Comparison of ENCODE assay signal across 16 cellular contexts in the genomic region with DNA sequence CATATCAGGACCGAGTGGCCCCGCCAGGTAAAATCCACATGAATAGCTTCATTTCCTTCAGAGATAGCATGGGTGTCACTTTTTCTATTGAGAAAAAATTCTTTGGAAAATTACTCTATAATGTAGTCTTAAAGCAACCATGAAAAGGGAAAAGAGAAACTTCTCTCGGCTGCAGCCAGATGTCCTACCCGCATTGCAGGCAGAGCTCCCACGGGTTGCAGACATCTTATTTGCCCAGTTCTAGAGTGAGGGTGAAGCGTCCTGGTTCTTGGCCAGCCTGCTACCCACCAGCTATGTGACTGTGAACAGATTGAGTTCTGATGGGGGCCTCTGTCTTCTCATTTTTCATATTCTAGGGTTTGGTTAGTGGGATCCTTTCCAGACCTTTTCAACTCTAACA. TPM values are rescaled to one million over a fixed set of nuclear protein-coding genes. Genes with fewer than 3 reads are reported as not detected.
DNase-seq lines count a peak whose midpoint lies in the region; ATAC-seq, FAIRE-seq and TF ChIP-seq lines count a peak whose summit lies in the region.
"Had no signal": no experiment of that assay in that cellular context is flagged by ENCODE, and none has a peak within 500 bp of the region (broad histone marks: within the 10 kb centered on the region; RNA-seq: fewer than 3 reads in every experiment).

No MANE protein-coding gene starts in this region.

- 72 to 85% methylated on average over 6 of the region's 6 CpGs for WGBS in lung, 2 donors
- WGBS in spleen, 5 donors, result 82 to 90% (median 87%) methylated on average over 6 of the region's 6 CpGs

- no peak for DNase-seq in OCI-LY7 (ENCODE audit: low spot score)
- no peak for DNase-seq in chondrocyte (ENCODE audit: low spot score)
- DNase-seq in lung (ENCODE audit: low spot score), result no peak
- DNase-seq in spleen, result no peak
- DNase-seq in NCI-H345 (lab: John Stamatoyannopoulos, UW), result no peak
- no peak for DNase-seq in COLO829 (ENCODE audit: low spot score)
- DNase-seq in GM12891 (ENCODE audit: insufficient read length, low spot score), result no peak
- DNase-seq in ecto neural progenitor cell (ENCODE audit: low spot score), result no peak
- DNase-seq: activated B cell treated with CpG ODN at 0.5 μM for 24 hours; activated CD8-positive, alpha-beta memory T cell treated with anti-CD3 and anti-CD28 coated beads, Interleukin-2, amount 10 ng/mL, durations not matched to agents 7 days and 5 days; activated naive CD4-positive, alpha-beta T cell treated with Interleukin-2 at 50 U/mL for 16 hours; CD4-positive, CD25-positive, alpha-beta regulatory T cell; NCI-H2171 treated with DMSO at 0.1 percent for 48 hours; stimulated activated naive B cell treated with anti-CD40 and anti-IgM and Interleukin-4, amounts not matched to agents 10 μg/mL and 1 μg/mL and 100 μg/mL, for 72 hours had no signal

- peak overlapping the region; percentile 94 for H3K27ac Mint-ChIP-seq in chondrocyte (ENCODE audit: unreplicated experiment)
- H3K27ac Mint-ChIP-seq: activated B cell treated with CpG ODN at 0.5 μM for 24 hours; activated CD8-positive, alpha-beta memory T cell treated with anti-CD3 and anti-CD28 coated beads, Interleukin-2, amount 10 ng/mL, durations not matched to agents 7 days and 5 days; CD4-positive, CD25-positive, alpha-beta regulatory T cell; stimulated activated naive B cell treated with anti-CD40 and anti-IgM and Interleukin-4, amounts not matched to agents 10 μg/mL and 1 μg/mL and 100 μg/mL, for 72 hours had no signal

- no TSS peak for BruUV-seq in OCI-LY7 (replicated peaks; lab: Mats Ljungman, UMichigan)

- no peaks in the 10 kb centered on the region for H3K9me2 ChIP-seq in OCI-LY7 (ENCODE audit: insufficient read depth, low read length)

- H3K27ac ChIP-seq in OCI-LY7 (ENCODE audit: low read depth, low read length, poor library complexity, severe bottlenecking) (no peak overlapping the region), lung (ENCODE audit: low read depth in 1 of 2, low read length in 1 of 2) (peak overlapping the region; percentile 68 to 88), spleen (peak overlapping the region in 6 of 8 donors; percentile 28 to 91 (median 86))

- peaks cover 81% of the 10 kb centered on the region for H3K4me1 Mint-ChIP-seq in chondrocyte (ENCODE audit: low read depth)

- peaks cover 6% of the 10 kb centered on the region; the same call in 1 of the 2 replicates for H3K9me3 ChIP-seq in OCI-LY7 (ENCODE audit: low read length)
- no peaks in the 10 kb centered on the region for H3K9me3 ChIP-seq in lung (ENCODE audit: control insufficient read depth in 2 of 2, insufficient read depth in 1 of 2, low read length in 1 of 2)
- H3K9me3 ChIP-seq in spleen, result no peaks in the 10 kb centered on the region

- H3K36me3 ChIP-seq in OCI-LY7 (ENCODE audit: insufficient read depth, low read length) (peaks cover 54% of the 10 kb centered on the region), lung (ENCODE audit: control insufficient read depth in 2 of 2, insufficient read depth in 2 of 2, low read length in 2 of 2) (peaks cover 0 to 3% of the 10 kb centered on the region in 2 donors), spleen (peaks cover 0 to 32% (median 0%) of the 10 kb centered on the region in 6 donors)

- H3K9me3 Mint-ChIP-seq in chondrocyte (ENCODE audit: low read depth), result no peaks in the 10 kb centered on the region
- H3K9me3 Mint-ChIP-seq: activated B cell treated with CpG ODN at 0.5 μM for 24 hours; CD4-positive, CD25-positive, alpha-beta regulatory T cell; central memory CD8-positive, alpha-beta T cell; stimulated activated naive B cell treated with anti-CD40 and anti-IgM and Interleukin-4, amounts not matched to agents 10 μg/mL and 1 μg/mL and 100 μg/mL, for 72 hours had no signal

- TF ChIP-seq CTCF in OCI-LY7 (conservative IDR thresholded peaks at IDR 0.05; ENCODE audit: low read length) (no peak), chondrocyte (IDR thresholded peaks at IDR 0.05) (peak; percentile 34), lung (IDR thresholded peaks at IDR 0.05; ENCODE audit: control extremely low read depth, extremely low read depth) (no peak), spleen (IDR thresholded peaks at IDR 0.05 in 8 of 11, conservative IDR thresholded peaks at IDR 0.05 in 3 of 11) (no peak)

- no peak for TF ChIP-seq POLR2A in spleen (IDR thresholded peaks at IDR 0.05)
- TF ChIP-seq POLR2A in GM12891 (IDR thresholded peaks at IDR 0.05; ENCODE audit: low read depth, low read length), result no peak

- no peak for FAIRE-seq in GM12891 (lab: Jason Lieb, UNC)
- FAIRE-seq: GM19239 had no signal

- CTCF ChIA-PET in OCI-LY7 (lab: Charles Lee; ENCODE audit: unreplicated experiment), result interaction anchor here (0.6 kb wide), 1 partner anchor 204 kb away, joined by 3 read pairs; no protein-coding TSS in a partner anchor

- H3K27me3 ChIP-seq in lung (ENCODE audit: control insufficient read depth, insufficient read depth), result no peaks in the 10 kb centered on the region
- H3K27me3 ChIP-seq in spleen (replicated peaks in 1 of 7), result peaks cover 0 to 40% (median 0%) of the 10 kb centered on the region in 7 donors

- peaks cover 72% of the 10 kb centered on the region for H3K4me1 ChIP-seq in OCI-LY7 (ENCODE audit: insufficient read depth, low read length, poor library complexity, severe bottlenecking)
- H3K4me1 ChIP-seq in lung (ENCODE audit: control insufficient read depth in 2 of 2, insufficient read depth in 2 of 2, low read length in 2 of 2), result peaks cover 10 to 11% of the 10 kb centered on the region in 2 donors
- H3K4me1 ChIP-seq in spleen, result peaks cover 8 to 96% (median 45%) of the 10 kb centered on the region in 6 donors

- intact Hi-C loops in OCI-LY7 (cut with micrococcal nuclease; ENCODE audit: unreplicated experiment), result loop anchor here (5.0 kb wide), 1 partner anchor 884 kb away; a partner anchor contains a TSS
- intact Hi-C loops in spleen (cut with DNase I; ENCODE audit: low total_unique reads), result no loop called here

- H3K27me3 Mint-ChIP-seq in chondrocyte (ENCODE audit: low read depth), result no peaks in the 10 kb centered on the region
- H3K27me3 Mint-ChIP-seq: CD4-positive, CD25-positive, alpha-beta regulatory T cell; central memory CD8-positive, alpha-beta T cell had no signal

- peaks cover 28% of the 10 kb centered on the region for H3K36me3 Mint-ChIP-seq in chondrocyte (ENCODE audit: low read depth)
- H3K36me3 Mint-ChIP-seq: activated CD8-positive, alpha-beta memory T cell treated with anti-CD3 and anti-CD28 coated beads, Interleukin-2, amount 10 ng/mL, durations not matched to agents 7 days and 5 days had no signal

- H4K20me1 ChIP-seq in OCI-LY7 (ENCODE audit: insufficient read depth, low read length), result no peaks in the 10 kb centered on the region

- POLR2A ChIA-PET in OCI-LY7 (lab: Charles Lee), result interaction anchor here (0.7 to 4.9 kb wide), 5 partner anchors 8 to 102 kb away, joined by 3 to 17 read pairs (median 4); no protein-coding TSS in a partner anchor

- peak overlapping the region; percentile 44 for H3K4me3 Mint-ChIP-seq in chondrocyte (ENCODE audit: unreplicated experiment)
- H3K4me3 Mint-ChIP-seq: activated B cell treated with CpG ODN at 0.5 μM for 24 hours; activated CD8-positive, alpha-beta memory T cell treated with anti-CD3 and anti-CD28 coated beads, Interleukin-2, amount 10 ng/mL, durations not matched to agents 7 days and 5 days; central memory CD8-positive, alpha-beta T cell; stimulated activated naive B cell treated with anti-CD40 and anti-IgM and Interleukin-4, amounts not matched to agents 10 μg/mL and 1 μg/mL and 100 μg/mL, for 72 hours had no signal

- no peak for ATAC-seq in lung (ENCODE audit: insufficient read depth, low FRiP score)
- ATAC-seq: activated CD8-positive, alpha-beta memory T cell treated with anti-CD3 and anti-CD28 coated beads, Interleukin-2, amount 10 ng/mL, durations not matched to agents 7 days and 5 days; stimulated activated naive B cell treated with anti-CD40 and anti-IgM and Interleukin-4, amounts not matched to agents 10 μg/mL and 1 μg/mL and 100 μg/mL, for 72 hours had no signal

- no peak overlapping the region for H2AFZ ChIP-seq in OCI-LY7 (ENCODE audit: low read length)

- no peak overlapping the region for H3K4me3 ChIP-seq in OCI-LY7 (ENCODE audit: low read depth, low read length, poor library complexity, severe bottlenecking)
- H3K4me3 ChIP-seq in lung, result no peak overlapping the region
- H3K4me3 ChIP-seq in spleen, result peak overlapping the region in 1 of 8 donors; percentile 12

- peaks cover 56% of the 10 kb centered on the region for H3K79me2 ChIP-seq in OCI-LY7 (ENCODE audit: insufficient read depth, low read depth, low read length)

- peak overlapping the region; percentile 88 for H3K4me2 ChIP-seq in OCI-LY7 (ENCODE audit: low read length)

TF ChIP-seq in GM12891, 5 proteins besides CTCF, POLR2A, EP300 and RAD21:
- no peak for TF ChIP-seq TAF1 (IDR thresholded peaks at IDR 0.05; ENCODE audit: low read depth, low read length)
- no peak for TF ChIP-seq PAX5 (IDR thresholded peaks at IDR 0.05; ENCODE audit: insufficient read depth, low read length, severe bottlenecking)
- no peak for TF ChIP-seq SPI1 (IDR thresholded peaks at IDR 0.05; ENCODE audit: low read depth, low read length)
- TF ChIP-seq POU2F2 (IDR thresholded peaks at IDR 0.05; ENCODE audit: low read depth, low read length), result no peak
- TF ChIP-seq POLR2AphosphoS5 (IDR thresholded peaks at IDR 0.05; ENCODE audit: low read depth, low read length), result no peak

RNA-seq across cellular contexts. Expression of a gene that starts 5.0 kb away (rescaled TPM):
- 14.5 and 17.5 TPM in 2 replicates for total RNA-seq in OCI-LY7 (2014; rRNA removed; shearing (Covaris generic))
- total RNA-seq in OCI-LY7 (2022), result 21.5 and 22.5 TPM in 2 replicates
- total RNA-seq in chondrocyte, result 104 to 225 TPM (median 105 TPM) in 3 replicates
- total RNA-seq in lung, result 100 to 1,000 TPM; 220 to 226 TPM
- polyA plus RNA-seq in lung, result 100 to 1,000 TPM; 105 to 114 TPM
- total RNA-seq in spleen, result 100 to 1,000 TPM in 1 of 7 donors, 10 to 100 TPM in 6; 42.1 to 101 (median 66.2) TPM
- polyA plus RNA-seq in spleen, result 10 to 100 TPM in 1 of 3 donors, 1 to 10 TPM in 2; 3.1 to 14.7 (median 5.9) TPM
- 14.9 TPM for polyA plus RNA-seq in GM12891 (2012; ENCODE audit: low read depth, missing spikeins)
